Comparison of ENCODE assay signal across 8 cellular contexts in the genomic region with DNA sequence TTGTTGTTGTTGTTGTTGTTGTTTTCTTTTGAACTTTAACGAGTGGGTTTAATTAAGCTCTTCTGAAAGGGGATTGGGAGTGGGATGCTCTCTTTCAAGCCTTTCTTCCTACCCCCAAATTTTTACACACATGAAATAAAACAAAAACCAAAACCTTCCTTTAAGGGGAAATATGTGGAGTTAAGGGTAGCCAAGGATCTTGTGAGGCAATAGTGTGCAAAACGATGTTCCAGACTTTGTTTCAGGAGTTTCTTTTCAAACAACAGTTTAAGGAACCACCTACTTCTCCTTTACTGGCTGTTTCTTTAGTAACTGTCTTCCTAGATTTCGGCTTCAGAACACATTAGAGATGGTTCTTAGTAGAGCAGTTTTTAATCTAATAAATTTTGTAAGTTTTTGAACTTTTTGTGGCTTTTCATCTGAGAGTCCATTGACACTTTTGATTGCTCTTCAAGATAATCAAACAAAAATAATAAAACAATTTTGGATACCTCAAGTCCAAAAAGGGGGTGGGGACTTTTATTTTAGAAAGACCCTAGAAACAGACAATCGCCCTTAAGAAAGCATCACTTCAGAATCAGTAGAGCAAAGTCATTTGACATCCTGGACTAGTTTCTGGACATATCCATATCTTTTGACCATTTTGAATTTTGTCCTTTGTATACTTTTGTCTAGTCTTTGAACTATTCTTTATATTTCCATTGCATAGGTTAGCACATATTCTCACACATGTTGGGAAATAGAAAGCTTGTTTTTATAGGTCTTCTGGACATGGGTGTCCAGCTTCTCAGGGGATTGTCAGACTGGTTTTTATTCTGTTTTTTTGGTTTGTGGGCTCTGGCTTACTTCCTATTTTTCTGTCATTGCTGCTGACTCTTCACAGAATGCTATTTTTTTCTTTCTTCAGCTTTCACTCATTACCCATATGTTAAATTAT. TPM values are rescaled to one million over a fixed set of nuclear protein-coding genes. Genes with fewer than 3 reads are reported as not detected.
A peak's percentile ranks its signal among the peaks of the same experiment; 100 is the strongest.
DNase-seq lines count a peak whose midpoint lies in the region; ATAC-seq and TF ChIP-seq lines count a peak whose summit lies in the region.

No MANE protein-coding gene starts in this region.

- H3K27ac ChIP-seq in PC-3 (ENCODE audit: low read length), result no peak overlapping the region

- ATAC-seq in GM18861 (IDR thresholded peaks at IDR 0.05; ENCODE audit: unreplicated experiment) (peak; percentile 40), HG02798 (IDR thresholded peaks at IDR 0.05; ENCODE audit: poor library complexity, unreplicated experiment) (peak; percentile 36), PC-3 (no peak)

- peaks cover 1 to 7% (median 1%) of the 10 kb centered on the region in 3 donors for H3K36me3 Mint-ChIP-seq in immature natural killer cell
- peaks cover 17% of the 10 kb centered on the region for H3K36me3 Mint-ChIP-seq in activated T-cell treated with anti-CD3 and anti-CD28 coated beads, Interleukin-2, amount 50 U/mL, for 24 hours (ENCODE audit: low read depth)

- H3K4me1 Mint-ChIP-seq in immature natural killer cell, result peaks cover 62 to 91% of the 10 kb centered on the region in 2 donors
- peaks cover 48% of the 10 kb centered on the region for H3K4me1 Mint-ChIP-seq in activated T-cell treated with anti-CD3 and anti-CD28 coated beads, Interleukin-2, amount 50 U/mL, for 24 hours (ENCODE audit: low read depth)

- peak overlapping the region in 2 of 6 donors; percentile 5 to 25 for H3K27ac Mint-ChIP-seq in immature natural killer cell
- H3K27ac Mint-ChIP-seq in activated T-cell treated with anti-CD3 and anti-CD28 coated beads, Interleukin-2, amount 50 U/mL, for 24 hours, result no peak overlapping the region

- H3F3A ChIP-seq in PC-3 (ENCODE audit: low read length, unreplicated experiment), result no peaks in the 10 kb centered on the region

- no peak overlapping the region for H2AFZ ChIP-seq in PC-3 (ENCODE audit: low read length)

- no TSS peak for BruUV-seq in PC-3 (replicated peaks; lab: Mats Ljungman, UMichigan)

- H4K20me1 ChIP-seq in PC-3 (ENCODE audit: low read length), result peaks cover 26% of the 10 kb centered on the region; the same call in 1 of the 2 replicates

- H3K79me2 ChIP-seq in PC-3 (ENCODE audit: low read length), result peaks cover 88% of the 10 kb centered on the region

- no peaks in the 10 kb centered on the region for H3K36me3 ChIP-seq in PC-3 (ENCODE audit: low read depth, low read length)

- H3K4me3 ChIP-seq in PC-3 (ENCODE audit: low read length), result no peak overlapping the region

- intact Hi-C loops in PC-3 (cut with micrococcal nuclease), result loop anchor here (5.0 to 10.0 kb wide), 3 partner anchors 80 to 577 kb away; no protein-coding TSS in a partner anchor

- peak overlapping the region in 3 of 5 donors; percentile 18 to 43 (median 19) for H3K4me3 Mint-ChIP-seq in immature natural killer cell
- no peak overlapping the region for H3K4me3 Mint-ChIP-seq in activated T-cell treated with anti-CD3 and anti-CD28 coated beads, Interleukin-2, amount 50 U/mL, for 24 hours

- no peaks in the 10 kb centered on the region for H3K27me3 ChIP-seq in PC-3 (ENCODE audit: low read length)

- DNase-seq in PC-3, result peak; percentile 21
- no peak for DNase-seq in immature natural killer cell
- no peak for DNase-seq in NCI-H748 (lab: John Stamatoyannopoulos, UW; ENCODE audit: unreplicated experiment)
- DNase-seq in NCI-H524 (lab: John Stamatoyannopoulos, UW), result no peak
- no peak for DNase-seq in mesenteric fat pad (ENCODE audit: low spot score)
- DNase-seq in activated T-cell treated with anti-CD3 and anti-CD28 coated beads, Interleukin-2, amount 50 U/mL, for 24 hours, result no peak

- H3K9me3 Mint-ChIP-seq in immature natural killer cell, result no peaks in the 10 kb centered on the region
- no peaks in the 10 kb centered on the region for H3K9me3 Mint-ChIP-seq in activated T-cell treated with anti-CD3 and anti-CD28 coated beads, Interleukin-2, amount 50 U/mL, for 24 hours

- POLR2A ChIA-PET in PC-3 (lab: Charles Lee; ENCODE audit: unreplicated experiment), result no interaction called here

- H3K4me1 ChIP-seq in PC-3 (ENCODE audit: insufficient read depth, low read length), result peaks cover 25% of the 10 kb centered on the region

- H3K27me3 Mint-ChIP-seq in immature natural killer cell (ENCODE audit: low read depth in 3 of 3), result peaks cover 0 to 9% (median 6%) of the 10 kb centered on the region in 3 donors
- H3K27me3 Mint-ChIP-seq in activated T-cell treated with anti-CD3 and anti-CD28 coated beads, Interleukin-2, amount 50 U/mL, for 24 hours, result no peaks in the 10 kb centered on the region

- CTCF ChIA-PET in PC-3 (lab: Charles Lee), result no interaction called here

- TF ChIP-seq CTCF in PC-3 (conservative IDR thresholded peaks at IDR 0.05; ENCODE audit: low read depth, low read length), result no peak

- no peak overlapping the region for H3K9ac ChIP-seq in PC-3 (ENCODE audit: low read length)

- H3K9me3 ChIP-seq in PC-3 (ENCODE audit: low read length), result no peaks in the 10 kb centered on the region

- no peaks in the 10 kb centered on the region for H3K9me2 ChIP-seq in PC-3 (replicated peaks; ENCODE audit: low read length)

- H3K4me2 ChIP-seq in PC-3 (ENCODE audit: low read length), result peak overlapping the region; percentile 98; the same call in 1 of the 2 replicates

RNA-seq across cellular contexts. Expression of a gene that starts 6.0 kb away (rescaled TPM):
- total RNA-seq in PC-3 (2014; rRNA removed) (28.5 and 31.3 TPM in 2 replicates), mesenteric fat pad (15.3 TPM)
- polyA plus RNA-seq in immature natural killer cell, result 10 to 100 TPM; 10.1 to 15.8 (median 12.7) TPM
